8 cellular contexts compared by ENCODE assay signal in genomic region chr3:100209948-100210776, GRCh38. TPM values are rescaled to one million over a fixed set of nuclear protein-coding genes. Genes with fewer than 3 reads are reported as not detected.
A peak's percentile ranks its signal among the peaks of the same experiment; 100 is the strongest.
DNase-seq lines count a peak whose midpoint lies in the region; ATAC-seq and TF ChIP-seq lines count a peak whose summit lies in the region.

No MANE protein-coding gene starts in this region.

- intact Hi-C loops in heart left ventricle (cut with DNase I) (no loop called here), Calu3 (cut with micrococcal nuclease; ENCODE audit: unreplicated experiment) (no loop called here)

- H3K4me2 ChIP-seq in H9 (ENCODE audit: insufficient read depth, insufficient read length, low read length), result no peak overlapping the region

- no peak overlapping the region for H4K8ac ChIP-seq in H9 (replicated peaks; ENCODE audit: insufficient read length, low read depth, low read length)

- H2BK5ac ChIP-seq in H9 (ENCODE audit: insufficient read length, low read length), result no peak overlapping the region

- peak overlapping the region; percentile 78 for H2BK12ac ChIP-seq in H9 (ENCODE audit: insufficient read length, low read depth, low read length)

- H3K4me3 Mint-ChIP-seq in H9 (no peak overlapping the region; a peak in 2 of 5 replicates), Calu3 (ENCODE audit: low read depth, unreplicated experiment) (no peak overlapping the region)

- DNase-seq in H9 (no peak), NCI-H69 (lab: John Stamatoyannopoulos, UW) (peak; percentile 69), heart left ventricle (no peak), foreskin keratinocyte (no peak), Calu3 (no peak), middle frontal gyrus (ENCODE audit: extremely low spot score, low spot score) (no peak)

- H3K14ac ChIP-seq in H9 (ENCODE audit: insufficient read depth, low read length), result peak overlapping the region; percentile 42; the same call in 1 of the 2 replicates

- H3K9me3 Mint-ChIP-seq in H9, result no peaks in the 10 kb centered on the region; a peak in 1 of 5 replicates
- H3K9me3 Mint-ChIP-seq in Calu3 (ENCODE audit: low read depth, unreplicated experiment), result no peaks in the 10 kb centered on the region

- H3K27ac Mint-ChIP-seq in H9 (peak overlapping the region; percentile 46 to 94 (median 66); a peak in 6 of 7 replicates), Calu3 (ENCODE audit: unreplicated experiment) (no peak overlapping the region)

- H3K9ac ChIP-seq in H9 (ENCODE audit: extremely low read depth, insufficient read length, low read length), result no peak overlapping the region
- peak overlapping the region in 1 of 5 donors; percentile 24 for H3K9ac ChIP-seq in subcutaneous abdominal adipose tissue (ENCODE audit: low read length in 5 of 5)

- H3K23me2 ChIP-seq in H9 (ENCODE audit: insufficient read length, low read depth, low read length, poor library complexity, severe bottlenecking), result no peaks in the 10 kb centered on the region

- H3K4ac ChIP-seq in H9 (ENCODE audit: low read depth, low read length), result peak overlapping the region; percentile 38; the same call in 1 of the 2 replicates

- no peak overlapping the region for H3K23ac ChIP-seq in H9 (ENCODE audit: insufficient read length, low read depth, low read length)

- no peak overlapping the region for H4K91ac ChIP-seq in H9 (ENCODE audit: insufficient read length, low read depth, low read length)

- CTCF ChIA-PET in Calu3 (lab: Charles Lee), result no interaction called here

- H4K20me1 ChIP-seq in H9 (ENCODE audit: control insufficient read depth, insufficient read depth, insufficient read length), result no peaks in the 10 kb centered on the region

- no peaks in the 10 kb centered on the region for H3K9me3 ChIP-seq in H9 (ENCODE audit: control insufficient read depth, low read depth, low read length)
- no peaks in the 10 kb centered on the region for H3K9me3 ChIP-seq in heart left ventricle
- H3K9me3 ChIP-seq in subcutaneous abdominal adipose tissue (ENCODE audit: control insufficient read depth in 5 of 5, low read length in 5 of 5), result no peaks in the 10 kb centered on the region

- H3K4me3 ChIP-seq in heart left ventricle, result no peak overlapping the region
- peak overlapping the region in 2 of 5 donors; percentile 1 to 19 for H3K4me3 ChIP-seq in subcutaneous abdominal adipose tissue (ENCODE audit: low read depth in 1 of 5, low read length in 5 of 5)

- peaks cover 16% of the 10 kb centered on the region for H3K4me1 ChIP-seq in H9 (ENCODE audit: insufficient read depth, low read length)
- H3K4me1 ChIP-seq in heart left ventricle, result peaks cover 0 to 24% (median 18%) of the 10 kb centered on the region in 12 donors
- peaks cover 0 to 17% (median 15%) of the 10 kb centered on the region in 5 donors for H3K4me1 ChIP-seq in subcutaneous abdominal adipose tissue (ENCODE audit: control insufficient read depth in 5 of 5, insufficient read depth in 5 of 5, low read length in 5 of 5)
- peaks cover 13% of the 10 kb centered on the region for H3K4me1 ChIP-seq in foreskin keratinocyte

- H3K56ac ChIP-seq in H9 (ENCODE audit: insufficient read length, low read depth, low read length), result no peak overlapping the region

- no peak overlapping the region for H2AFZ ChIP-seq in H9 (ENCODE audit: low read length)

- peaks cover 33 to 35% of the 10 kb centered on the region in 2 experiments for H3K4me1 Mint-ChIP-seq in H9
- no peaks in the 10 kb centered on the region for H3K4me1 Mint-ChIP-seq in Calu3 (ENCODE audit: low read depth, unreplicated experiment)

- H3K18ac ChIP-seq in H9 (ENCODE audit: insufficient read length, low read depth, low read length), result peak overlapping the region; percentile 78

- WGBS in H9 (ENCODE audit: extremely low coverage, insufficient read length, low lambda C conversion rate), result no CpG with 5 or more reads among the region's 2 CpGs
- 11 to 27% (median 23%) methylated on average over 2 of the region's 2 CpGs for WGBS in heart left ventricle, 4 donors

- H3T11ph ChIP-seq in H9 (ENCODE audit: low read length), result peak overlapping the region; percentile 4

- H3K27me3 ChIP-seq in H9 (ENCODE audit: insufficient read depth, low read length), result no peaks in the 10 kb centered on the region
- no peaks in the 10 kb centered on the region for H3K27me3 ChIP-seq in heart left ventricle
- no peaks in the 10 kb centered on the region for H3K27me3 ChIP-seq in subcutaneous abdominal adipose tissue (ENCODE audit: control insufficient read depth in 5 of 5, insufficient read depth in 4 of 5, low read length in 5 of 5)
- no peaks in the 10 kb centered on the region for H3K27me3 ChIP-seq in foreskin keratinocyte

- peak overlapping the region; percentile 83 for H2AK5ac ChIP-seq in H9 (ENCODE audit: insufficient read length, low read length)

- H3K27ac ChIP-seq in H9 (ENCODE audit: insufficient read length, low read depth, low read length) (peak overlapping the region; percentile 66), heart left ventricle (peak overlapping the region in 11 of 12 donors; percentile 41 to 77 (median 71)), subcutaneous abdominal adipose tissue (ENCODE audit: low read depth, low read length) (peak overlapping the region; percentile 40), foreskin keratinocyte (no peak overlapping the region)

- TF ChIP-seq POLR2A in heart left ventricle (IDR thresholded peaks at IDR 0.05), result no peak

- H2BK20ac ChIP-seq in H9 (ENCODE audit: low read depth, low read length, poor library complexity, severe bottlenecking), result peak overlapping the region; percentile 97

- no peak overlapping the region for H2BK15ac ChIP-seq in H9 (ENCODE audit: low read depth, low read length)

- no TSS peak for BruUV-seq in Calu3 (replicated peaks; lab: Mats Ljungman, UMichigan)

- H3K36me3 Mint-ChIP-seq in H9 (ENCODE audit: insufficient read depth in 1 of 3, low read depth in 3 of 3) (peaks cover 0 to 1% (median 0%) of the 10 kb centered on the region in 3 experiments; a peak in 2 of 7 replicates), Calu3 (ENCODE audit: insufficient read depth, unreplicated experiment) (no peaks in the 10 kb centered on the region)

- no peaks in the 10 kb centered on the region for H3K79me2 ChIP-seq in H9 (ENCODE audit: insufficient read depth, low read length)

- peak; percentile 96 for ATAC-seq in GM18519 (IDR thresholded peaks at IDR 0.05; ENCODE audit: low FRiP score, unreplicated experiment)
- peak; percentile 43 to 61 (median 52) for ATAC-seq in heart left ventricle
- no peak for ATAC-seq in foreskin keratinocyte

- no peaks in the 10 kb centered on the region for H3K79me1 ChIP-seq in H9 (ENCODE audit: insufficient read depth, low read depth, low read length, poor library complexity, severe bottlenecking)

- H3K36me3 ChIP-seq in heart left ventricle (no peaks in the 10 kb centered on the region), subcutaneous abdominal adipose tissue (ENCODE audit: control insufficient read depth in 5 of 5, insufficient read depth in 5 of 5, low read length in 5 of 5) (no peaks in the 10 kb centered on the region)

- H3K27me3 Mint-ChIP-seq in H9 (ENCODE audit: low read depth), result peaks cover 13% of the 10 kb centered on the region
- H3K27me3 Mint-ChIP-seq in Calu3 (ENCODE audit: unreplicated experiment), result no peaks in the 10 kb centered on the region

- peak overlapping the region; percentile 24 for H4K5ac ChIP-seq in H9 (ENCODE audit: insufficient read length, low read depth, low read length)

- TF ChIP-seq CTCF in H9 (conservative IDR thresholded peaks at IDR 0.05) (no peak), heart left ventricle (IDR thresholded peaks at IDR 0.05) (no peak), foreskin keratinocyte (conservative IDR thresholded peaks at IDR 0.05) (no peak), Calu3 (IDR thresholded peaks at IDR 0.05; ENCODE audit: unreplicated experiment) (no peak)

- H2BK120ac ChIP-seq in H9 (ENCODE audit: low read depth, low read length, poor library complexity, severe bottlenecking), result peak overlapping the region; percentile 93

RNA-seq across cellular contexts. Expression of gene TBC1D23, which starts 50.6 kb away (rescaled TPM):
- 34.7 and 37.1 TPM in 2 replicates for total RNA-seq in H9 (2021)
- total RNA-seq in heart left ventricle, result 10 to 100 TPM; 17.7 to 38.3 (median 32.9) TPM
- 10 to 100 TPM; 13.6 to 41.7 TPM for polyA plus RNA-seq in heart left ventricle
- total RNA-seq in foreskin keratinocyte, result 33.2 and 40.2 TPM in 2 replicates
- 17.4 and 17.8 TPM in 2 replicates for polyA plus RNA-seq in foreskin keratinocyte
- total RNA-seq in Calu3 (2022), result 26.1 and 27.6 TPM in 2 replicates
